In genomic region chr17:78796134-78796900, GRCh38 we compare ENCODE assay signal across 1 cellular context.
TF ChIP-seq lines count a peak whose summit lies in the region.

No MANE protein-coding gene starts in this region.

TF ChIP-seq in GM23338, 12 proteins besides CTCF, POLR2A, EP300 and RAD21 (continued from another document):
- TF ChIP-seq ZNF462 (CRISPR knock-in tag; IDR thresholded peaks at IDR 0.05), result no peak
- no peak for TF ChIP-seq EZH2phosphoT487 (IDR thresholded peaks at IDR 0.05; ENCODE audit: unreplicated experiment)
- TF ChIP-seq POLR2AphosphoS5 (IDR thresholded peaks at IDR 0.05; ENCODE audit: low read depth), result no peak
- TF ChIP-seq JUNB (IDR thresholded peaks at IDR 0.05; ENCODE audit: unreplicated experiment), result no peak
- no peak for TF ChIP-seq CREB1 (CRISPR knock-in tag; IDR thresholded peaks at IDR 0.05; ENCODE audit: low read depth)
- no peak for TF ChIP-seq EZH2 (IDR thresholded peaks at IDR 0.05; ENCODE audit: low read depth, unreplicated experiment)
- no peak for TF ChIP-seq ETS1 (IDR thresholded peaks at IDR 0.05)
- no peak for TF ChIP-seq ZNF331 (CRISPR knock-in tag; IDR thresholded peaks at IDR 0.05; ENCODE audit: low read depth)
- no peak for TF ChIP-seq STAT1 (IDR thresholded peaks at IDR 0.05; ENCODE audit: unreplicated experiment)
